24 cellular contexts compared by ENCODE assay signal in the genomic region with DNA sequence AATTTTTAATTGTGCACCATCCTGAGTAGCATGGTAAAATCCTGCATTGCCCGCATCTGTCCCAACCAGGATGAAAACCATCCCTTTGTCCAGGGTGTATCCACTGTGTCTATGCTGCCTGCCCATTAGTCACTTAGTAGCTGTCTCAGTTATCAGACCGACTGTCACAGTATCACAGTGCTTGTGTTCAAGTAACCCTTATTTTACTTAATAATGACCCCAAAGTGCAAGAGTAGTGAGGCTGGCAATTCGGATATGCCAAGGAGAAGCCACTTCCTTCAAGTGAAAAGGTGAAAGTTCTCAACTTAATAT. TPM values are rescaled to one million over a fixed set of nuclear protein-coding genes. Genes with fewer than 3 reads are reported as not detected.
A peak's percentile ranks its signal among the peaks of the same experiment; 100 is the strongest.
DNase-seq lines count a peak whose midpoint lies in the region; ATAC-seq and TF ChIP-seq lines count a peak whose summit lies in the region.
"Had no signal": no experiment of that assay in that cellular context is flagged by ENCODE, and none has a peak within 500 bp of the region (broad histone marks: within the 10 kb centered on the region; RNA-seq: fewer than 3 reads in every experiment).

No MANE protein-coding gene starts in this region.

- H3K27ac ChIP-seq in MM.1S (ENCODE audit: low read length) = no peak overlapping the region
- H3K27ac ChIP-seq in tibial nerve = no peak overlapping the region
- H3K27ac ChIP-seq: parathyroid adenoma, PC-9, stomach, vagina had no signal

- peak; percentile 28 to 44 (median 39) for ATAC-seq in natural killer cell
- ATAC-seq in natural killer cell treated with Interleukin-12 subunit alpha and Interleukin-12 subunit beta and Interleukin-15 and Interleukin-18, amount 100 ng/mL, for 72 hours = no peak
- ATAC-seq in HG03097 (IDR thresholded peaks at IDR 0.05; ENCODE audit: low FRiP score, unreplicated experiment) = no peak
- ATAC-seq: activated T-helper 17 cell treated with anti-CD3 and anti-CD28 coated beads, Interleukin-2, amount 50 U/mL, for 72 hours; left colon had no signal

- no peaks in the 10 kb centered on the region for H3K9me2 ChIP-seq in MM.1S (replicated peaks; ENCODE audit: insufficient read depth, low read length)

- H3K9ac ChIP-seq in MM.1S (ENCODE audit: low read length) = no peak overlapping the region
- H3K9ac ChIP-seq: parathyroid adenoma had no signal

- no peaks in the 10 kb centered on the region for H3F3A ChIP-seq in MM.1S (ENCODE audit: insufficient read depth, low read length)

- peaks cover 56 to 60% of the 10 kb centered on the region in 2 donors for H3K4me1 Mint-ChIP-seq in natural killer cell
- H3K4me1 Mint-ChIP-seq in natural killer cell treated with Interleukin-12 subunit alpha and Interleukin-12 subunit beta and Interleukin-15 and Interleukin-18, amount 100 ng/mL, for 72 hours (ENCODE audit: low read depth in 2 of 2) = peaks cover 41 to 54% of the 10 kb centered on the region in 2 donors

- peak overlapping the region; percentile 32 to 48 for H3K27ac Mint-ChIP-seq in natural killer cell
- H3K27ac Mint-ChIP-seq in natural killer cell treated with Interleukin-12 subunit alpha and Interleukin-12 subunit beta and Interleukin-15 and Interleukin-18, amount 100 ng/mL, for 72 hours = no peak overlapping the region
- H3K27ac Mint-ChIP-seq: activated CD4-positive, alpha-beta memory T cell treated with anti-CD3 and anti-CD28 coated beads, Interleukin-2, amount 10 ng/mL, durations not matched to agents 7 days and 5 days; activated naive CD4-positive, alpha-beta T cell treated with anti-CD3 and anti-CD28 coated beads, Interleukin-2, amount 10 ng/mL, durations not matched to agents 7 days and 5 days; activated T-helper 17 cell treated with anti-CD3 and anti-CD28 coated beads, Interleukin-2, amount 50 U/mL, for 72 hours had no signal

- H3K27me3 ChIP-seq in MM.1S (replicated peaks; ENCODE audit: insufficient read depth, low read length) (no peaks in the 10 kb centered on the region), tibial nerve (no peaks in the 10 kb centered on the region)
- H3K27me3 ChIP-seq: stomach, vagina had no signal

- no peak for TF ChIP-seq CTCF in natural killer cell (IDR thresholded peaks at IDR 0.05)
- TF ChIP-seq CTCF in MM.1S (IDR thresholded peaks at IDR 0.05; ENCODE audit: low read length) = no peak
- no peak for TF ChIP-seq CTCF in tibial nerve (IDR thresholded peaks at IDR 0.05)

- TF ChIP-seq POLR2A in erythroblast (IDR thresholded peaks at IDR 0.05; ENCODE audit: low read length) (no peak), tibial nerve (IDR thresholded peaks at IDR 0.05) (no peak)

- no peaks in the 10 kb centered on the region for H3K9me3 Mint-ChIP-seq in natural killer cell
- H3K9me3 Mint-ChIP-seq in natural killer cell treated with Interleukin-12 subunit alpha and Interleukin-12 subunit beta and Interleukin-15 and Interleukin-18, amount 100 ng/mL, for 72 hours = no peaks in the 10 kb centered on the region
- H3K9me3 Mint-ChIP-seq: activated CD4-positive, alpha-beta memory T cell treated with anti-CD3 and anti-CD28 coated beads, Interleukin-2, amount 10 ng/mL, durations not matched to agents 7 days and 5 days; activated naive CD4-positive, alpha-beta T cell treated with anti-CD3 and anti-CD28 coated beads, Interleukin-2, amount 10 ng/mL, durations not matched to agents 7 days and 5 days; activated T-helper 17 cell treated with anti-CD3 and anti-CD28 coated beads, Interleukin-2, amount 50 U/mL, for 72 hours had no signal

- H3K4me3 Mint-ChIP-seq in natural killer cell = peak overlapping the region; percentile 17
- no peak overlapping the region for H3K4me3 Mint-ChIP-seq in natural killer cell treated with Interleukin-12 subunit alpha and Interleukin-12 subunit beta and Interleukin-15 and Interleukin-18, amount 100 ng/mL, for 72 hours
- H3K4me3 Mint-ChIP-seq: activated CD4-positive, alpha-beta memory T cell treated with anti-CD3 and anti-CD28 coated beads, Interleukin-2, amount 10 ng/mL, durations not matched to agents 7 days and 5 days; activated naive CD4-positive, alpha-beta T cell treated with anti-CD3 and anti-CD28 coated beads, Interleukin-2, amount 10 ng/mL, durations not matched to agents 7 days and 5 days; activated T-helper 17 cell treated with anti-CD3 and anti-CD28 coated beads, Interleukin-2, amount 50 U/mL, for 72 hours had no signal

- H3K4me3 ChIP-seq in MM.1S (ENCODE audit: low read length) (no peak overlapping the region), tibial nerve (no peak overlapping the region)
- H3K4me3 ChIP-seq: PC-9, smooth muscle cell, stomach, vagina had no signal

- DNase-seq in natural killer cell = no peak
- DNase-seq in natural killer cell treated with Interleukin-12 subunit alpha and Interleukin-12 subunit beta and Interleukin-15 and Interleukin-18, amount 100 ng/mL, for 72 hours (ENCODE audit: low spot score) = no peak
- no peak for DNase-seq in MM.1S
- DNase-seq in erythroblast (lab: John Stamatoyannopoulos, UW) = peak; percentile 30 to 39
- no peak for DNase-seq in stimulated activated CD4-positive, alpha-beta T cell treated with anti-CD3 and anti-CD28 coated beads, Interleukin-4, amount 100 ng/mL, for 1 hour
- no peak for DNase-seq in tibial nerve (ENCODE audit: low spot score in 2 of 2)
- no peak for DNase-seq in D341Med (ENCODE audit: low spot score)
- DNase-seq: activated CD4-positive, alpha-beta memory T cell treated with anti-CD3 and anti-CD28 coated beads, Interleukin-2, amount 10 ng/mL, durations not matched to agents 7 days and 5 days; activated CD4-positive, alpha-beta T cell treated with anti-CD3 and anti-CD28 coated beads for 1 hour; activated naive CD4-positive, alpha-beta T cell treated with anti-CD3 and anti-CD28 coated beads, Interleukin-2, amount 10 ng/mL, durations not matched to agents 7 days and 5 days; DMS79; GDM1; left colon; NCI-H1092 treated with DMSO at 0.1 percent for 48 hours; NCI-H1930; NCI-H524; PC-9; right cardiac atrium; stomach had no signal

- no peak for TF ChIP-seq EP300 in tibial nerve (IDR thresholded peaks at IDR 0.05)

- no peaks in the 10 kb centered on the region for H3K27me3 Mint-ChIP-seq in natural killer cell (ENCODE audit: low read depth in 2 of 2)
- no peaks in the 10 kb centered on the region for H3K27me3 Mint-ChIP-seq in natural killer cell treated with Interleukin-12 subunit alpha and Interleukin-12 subunit beta and Interleukin-15 and Interleukin-18, amount 100 ng/mL, for 72 hours
- H3K27me3 Mint-ChIP-seq: activated CD4-positive, alpha-beta memory T cell treated with anti-CD3 and anti-CD28 coated beads, Interleukin-2, amount 10 ng/mL, durations not matched to agents 7 days and 5 days; activated naive CD4-positive, alpha-beta T cell treated with anti-CD3 and anti-CD28 coated beads, Interleukin-2, amount 10 ng/mL, durations not matched to agents 7 days and 5 days; activated T-helper 17 cell treated with anti-CD3 and anti-CD28 coated beads, Interleukin-2, amount 50 U/mL, for 72 hours had no signal

- H4K20me1 ChIP-seq in MM.1S (ENCODE audit: insufficient read depth, low read length) = peaks cover 41% of the 10 kb centered on the region

- 0 out of 2 replicates have a peak overlapping the region, but pooled peaks have one; percentile 3 for H3K4me2 ChIP-seq in MM.1S (ENCODE audit: low read depth, low read length)
- H3K4me2 ChIP-seq: PC-9, smooth muscle cell had no signal

- intact Hi-C loops in natural killer cell (cut with micrococcal nuclease) = no loop called here

- H3K79me2 ChIP-seq in MM.1S (ENCODE audit: low read length) = peaks cover 94% of the 10 kb centered on the region

- no peak overlapping the region for H2AFZ ChIP-seq in MM.1S (ENCODE audit: low read length)
- H2AFZ ChIP-seq: parathyroid adenoma, PC-9 had no signal

- H3K36me3 Mint-ChIP-seq in natural killer cell = no peaks in the 10 kb centered on the region
- no peaks in the 10 kb centered on the region for H3K36me3 Mint-ChIP-seq in natural killer cell treated with Interleukin-12 subunit alpha and Interleukin-12 subunit beta and Interleukin-15 and Interleukin-18, amount 100 ng/mL, for 72 hours

- H3K4me1 ChIP-seq in MM.1S (ENCODE audit: low read length) = peaks cover 16% of the 10 kb centered on the region
- H3K4me1 ChIP-seq in tibial nerve = peaks cover 0 to 67% (median 26%) of the 10 kb centered on the region in 4 donors
- H3K4me1 ChIP-seq: parathyroid adenoma had no signal

- H3K9me3 ChIP-seq in MM.1S (replicated peaks; ENCODE audit: insufficient read depth, low read length) = no peaks in the 10 kb centered on the region
- no peaks in the 10 kb centered on the region for H3K9me3 ChIP-seq in tibial nerve
- H3K9me3 ChIP-seq: stomach, vagina had no signal

- H3K36me3 ChIP-seq in MM.1S (replicated peaks; ENCODE audit: insufficient read depth, low read length) = no peaks in the 10 kb centered on the region
- no peaks in the 10 kb centered on the region for H3K36me3 ChIP-seq in tibial nerve
- H3K36me3 ChIP-seq: stomach, vagina had no signal

- 61 to 72% methylated on average over 3 of the region's 3 CpGs for WGBS in tibial nerve, 2 donors

RNA-seq across cellular contexts. Expression of gene ITSN2, which starts 8.8 kb away (rescaled TPM):
- total RNA-seq in natural killer cell (100 to 1,000 TPM; 101 to 118 (median 115) TPM), tibial nerve (10 to 100 TPM; 47.3 to 54.2 (median 48.7) TPM)
- 10 to 100 TPM; 71.5 to 80.7 TPM for total RNA-seq in natural killer cell treated with Interleukin-12 subunit alpha and Interleukin-12 subunit beta and Interleukin-15 and Interleukin-18, amount 100 ng/mL, for 72 hours

Comparison
In these comparisons a context has a peak if more than half of its experiments do, and no peak if none do; other contexts are left out.
1. ATAC-seq: peak in natural killer cell (3 of 3); none in natural killer cell treated with Interleukin-12 subunit alpha and Interleukin-12 subunit beta and Interleukin-15 and Interleukin-18, amount 100 ng/mL, for 72 hours (0 of 2) and HG03097 (single experiment).
2. H3K27ac Mint-ChIP-seq: peak in natural killer cell (2 of 2); none in natural killer cell treated with Interleukin-12 subunit alpha and Interleukin-12 subunit beta and Interleukin-15 and Interleukin-18, amount 100 ng/mL, for 72 hours (0 of 2).
3. DNase-seq: peak in erythroblast (2 of 2); none in natural killer cell (single experiment), natural killer cell treated with Interleukin-12 subunit alpha and Interleukin-12 subunit beta and Interleukin-15 and Interleukin-18, amount 100 ng/mL, for 72 hours (single experiment), MM.1S (single experiment), stimulated activated CD4-positive, alpha-beta T cell treated with anti-CD3 and anti-CD28 coated beads, Interleukin-4, amount 100 ng/mL, for 1 hour (single experiment), tibial nerve (0 of 2) and D341Med (single experiment).